8 cellular contexts compared by ENCODE assay signal in genomic region chr19:55279773-55280643, GRCh38.
A peak's percentile ranks its signal among the peaks of the same experiment; 100 is the strongest.
DNase-seq lines count a peak whose midpoint lies in the region; ATAC-seq and TF ChIP-seq lines count a peak whose summit lies in the region.

Gene HSPBP1, minus strand, starts transcription at chr19:55280110. Its CDS starts 502 bp downstream, at chr19:55279608.

- peak within 1 kb of the TSS; percentile 93 for H3K4me3 ChIP-seq in AG04449 (ENCODE audit: low read depth, low read length)

- POLR2A ChIA-PET in AG04449 (lab: Yijun Ruan, JAX) = interaction anchor here (0.6 to 1.3 kb wide), 7 partner anchors 9 to 209 kb away, joined by 3 to 12 read pairs (median 3); partner anchors contain the start of genes IL11, KMT5C, PPP6R1 and UBE2S

- no peak for TF ChIP-seq CTCF in AG04449 (IDR thresholded peaks at IDR 0.05; ENCODE audit: insufficient read depth, low read length, missing control alignments)

- CTCF ChIA-PET in AG04449 (lab: Yijun Ruan, JAX) = interaction anchor here (1.1 to 4.2 kb wide), 4 partner anchors 12 to 23 kb away, joined by 3 to 20 read pairs (median 8); no protein-coding TSS in a partner anchor

- DNase-seq in AG04449 (ENCODE audit: low read depth, low spot score) = peak; percentile 52
- DNase-seq in NCI-H345 treated with DMSO at 0.1 percent for 48 hours (lab: John Stamatoyannopoulos, UW; ENCODE audit: unreplicated experiment) = peak; percentile 85
- DNase-seq in activated CD4-positive, CD25-positive, alpha-beta regulatory T cell (lab: John Stamatoyannopoulos, UW) = peak; percentile 81 to 89 (median 86)
- peak; percentile 96 for DNase-seq in central memory CD4-positive, alpha-beta T cell
- peak; percentile 95 for DNase-seq in iris pigment epithelial cell (ENCODE audit: low read depth)
- peak; percentile 93 for DNase-seq in stimulated activated CD4-positive, alpha-beta T cell treated with anti-CD3 and anti-CD28 coated beads, Interleukin-12 subunit alpha, Interleukin-12 subunit beta, amount 100 ng/mL, for 24 hours (ENCODE audit: low read depth in 2 of 2)

- peak; percentile 77 for ATAC-seq in GM18909 (IDR thresholded peaks at IDR 0.05; ENCODE audit: poor library complexity, unreplicated experiment)
- peak; percentile 63 for ATAC-seq in HG03196 (IDR thresholded peaks at IDR 0.05; ENCODE audit: unreplicated experiment)

Comparison
In these comparisons a context has a peak if more than half of its experiments do, and no peak if none do; other contexts are left out.
1. Peak in every context shown above with its lines: DNase-seq, ATAC-seq and H3K4me3 ChIP-seq.